12 cellular contexts compared by ENCODE assay signal in genomic region chr17:50211249-50212120, GRCh38. TPM values are rescaled to one million over a fixed set of nuclear protein-coding genes. Genes with fewer than 3 reads are reported as not detected.
A peak's percentile ranks its signal among the peaks of the same experiment; 100 is the strongest.
DNase-seq lines count a peak whose midpoint lies in the region; ATAC-seq and TF ChIP-seq lines count a peak whose summit lies in the region.
"Had no signal": no experiment of that assay in that cellular context is flagged by ENCODE, and none has a peak within 500 bp of the region (broad histone marks: within the 10 kb centered on the region; RNA-seq: fewer than 3 reads in every experiment).

No MANE protein-coding gene starts in this region.

- intact Hi-C loops in Right ventricle myocardium superior (cut with DNase I) (no loop called here), prostate gland (cut with DNase I) (no loop called here)

- H3K4me1 ChIP-seq in prostate gland (replicated peaks): no peaks in the 10 kb centered on the region

- peak overlapping the region; percentile 69 to 73 for H3K27ac ChIP-seq in prostate gland

- DNase-seq in EH (ENCODE audit: low read depth) (peak; percentile 90), WTC11 (ENCODE audit: low spot score) (no peak), Right ventricle myocardium superior (no peak), prostate gland (ENCODE audit: low spot score) (no peak), NCI-H526 (lab: John Stamatoyannopoulos, UW) (no peak), SKM-1 (lab: John Stamatoyannopoulos, UW; ENCODE audit: unreplicated experiment) (no peak), DMS53 (lab: John Stamatoyannopoulos, UW) (no peak), DMS114 treated with DMSO at 0.1 percent for 48 hours (lab: John Stamatoyannopoulos, UW; ENCODE audit: unreplicated experiment) (no peak)
- DNase-seq: CD8-positive, alpha-beta memory T cell; effector memory CD8-positive, alpha-beta T cell; NCI-H2107 had no signal

- ATAC-seq in WTC11 (no peak), Right ventricle myocardium superior (ENCODE audit: poor library complexity) (peak; percentile 22)
- ATAC-seq: effector memory CD8-positive, alpha-beta T cell had no signal

- H3K9me3 Mint-ChIP-seq in WTC11: no peaks in the 10 kb centered on the region
- H3K9me3 Mint-ChIP-seq: activated T-helper 2 cell treated with anti-CD3 and anti-CD28 coated beads, Interferon-gamma antibody, Interleukin-2, Interleukin-4, amounts not matched to agents 10 μg/mL and 5 μg/mL and 100 μg/mL, durations not matched to agents 14 hours and 24 hours and 36 hours; CD8-positive, alpha-beta memory T cell; effector memory CD8-positive, alpha-beta T cell had no signal

- no peak overlapping the region for H3K4me3 ChIP-seq in prostate gland

- H3K4me1 Mint-ChIP-seq in WTC11: peaks cover 66% of the 10 kb centered on the region

- TF ChIP-seq CTCF in WTC11 (IDR thresholded peaks at IDR 0.05) (no peak), prostate gland (IDR thresholded peaks at IDR 0.05) (no peak)

- no peaks in the 10 kb centered on the region for H3K27me3 ChIP-seq in prostate gland (replicated peaks; ENCODE audit: insufficient read depth)

- H3K27ac Mint-ChIP-seq in WTC11: peak overlapping the region; percentile 47; the same call in 1 of the 2 replicates
- H3K27ac Mint-ChIP-seq: activated T-helper 2 cell treated with anti-CD3 and anti-CD28 coated beads, Interferon-gamma antibody, Interleukin-2, Interleukin-4, amounts not matched to agents 10 μg/mL and 5 μg/mL and 100 μg/mL, durations not matched to agents 14 hours and 24 hours and 36 hours; effector memory CD8-positive, alpha-beta T cell had no signal

- no peak for TF ChIP-seq POLR2A in prostate gland (IDR thresholded peaks at IDR 0.05)

- 60% methylated on average over 9 of the region's 9 CpGs for WGBS in prostate gland

- H3K36me3 ChIP-seq in prostate gland: no peaks in the 10 kb centered on the region

- no peaks in the 10 kb centered on the region for H3K36me3 Mint-ChIP-seq in WTC11

- no peaks in the 10 kb centered on the region for H3K9me3 ChIP-seq in prostate gland

- peaks cover 15% of the 10 kb centered on the region for H3K27me3 Mint-ChIP-seq in WTC11 (ENCODE audit: low read depth)

- no peak overlapping the region for H3K4me3 Mint-ChIP-seq in WTC11
- H3K4me3 Mint-ChIP-seq: CD8-positive, alpha-beta memory T cell; effector memory CD8-positive, alpha-beta T cell had no signal

- CTCF ChIA-PET in WTC11 (lab: Charles Lee): interaction anchor here (0.9 to 15.3 kb wide), 11 partner anchors 10 to 186 kb away, joined by 4 to 514 read pairs (median 8); partner anchors contain the start of genes COL1A1, LRRC59, PDK2 and TMEM92

- POLR2A ChIA-PET in WTC11 (lab: Charles Lee): interaction anchor here (4.3 kb wide), 1 partner anchor 11 kb away, joined by 15 read pairs; the partner anchor contains the start of gene COL1A1

TF ChIP-seq in WTC11, 78 proteins besides CTCF, POLR2A, EP300 and RAD21:
- TF ChIP-seq, protein P1, sequence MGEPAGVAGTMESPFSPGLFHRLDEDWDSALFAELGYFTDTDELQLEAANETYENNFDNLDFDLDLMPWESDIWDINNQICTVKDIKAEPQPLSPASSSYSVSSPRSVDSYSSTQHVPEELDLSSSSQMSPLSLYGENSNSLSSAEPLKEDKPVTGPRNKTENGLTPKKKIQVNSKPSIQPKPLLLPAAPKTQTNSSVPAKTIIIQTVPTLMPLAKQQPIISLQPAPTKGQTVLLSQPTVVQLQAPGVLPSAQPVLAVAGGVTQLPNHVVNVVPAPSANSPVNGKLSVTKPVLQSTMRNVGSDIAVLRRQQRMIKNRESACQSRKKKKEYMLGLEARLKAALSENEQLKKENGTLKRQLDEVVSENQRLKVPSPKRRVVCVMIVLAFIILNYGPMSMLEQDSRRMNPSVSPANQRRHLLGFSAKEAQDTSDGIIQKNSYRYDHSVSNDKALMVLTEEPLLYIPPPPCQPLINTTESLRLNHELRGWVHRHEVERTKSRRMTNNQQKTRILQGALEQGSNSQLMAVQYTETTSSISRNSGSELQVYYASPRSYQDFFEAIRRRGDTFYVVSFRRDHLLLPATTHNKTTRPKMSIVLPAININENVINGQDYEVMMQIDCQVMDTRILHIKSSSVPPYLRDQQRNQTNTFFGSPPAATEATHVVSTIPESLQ (CRISPR knock-in tag; IDR thresholded peaks at IDR 0.05): no peak
- TF ChIP-seq, protein P2, sequence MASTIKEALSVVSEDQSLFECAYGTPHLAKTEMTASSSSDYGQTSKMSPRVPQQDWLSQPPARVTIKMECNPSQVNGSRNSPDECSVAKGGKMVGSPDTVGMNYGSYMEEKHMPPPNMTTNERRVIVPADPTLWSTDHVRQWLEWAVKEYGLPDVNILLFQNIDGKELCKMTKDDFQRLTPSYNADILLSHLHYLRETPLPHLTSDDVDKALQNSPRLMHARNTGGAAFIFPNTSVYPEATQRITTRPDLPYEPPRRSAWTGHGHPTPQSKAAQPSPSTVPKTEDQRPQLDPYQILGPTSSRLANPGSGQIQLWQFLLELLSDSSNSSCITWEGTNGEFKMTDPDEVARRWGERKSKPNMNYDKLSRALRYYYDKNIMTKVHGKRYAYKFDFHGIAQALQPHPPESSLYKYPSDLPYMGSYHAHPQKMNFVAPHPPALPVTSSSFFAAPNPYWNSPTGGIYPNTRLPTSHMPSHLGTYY (CRISPR knock-in tag; IDR thresholded peaks at IDR 0.05): no peak
- TF ChIP-seq SOX15 (CRISPR knock-in tag; IDR thresholded peaks at IDR 0.05) (no peak), FOXP4 (CRISPR knock-in tag; IDR thresholded peaks at IDR 0.05) (no peak), CREB1 (CRISPR knock-in tag; IDR thresholded peaks at IDR 0.05) (no peak), IRF2 (CRISPR knock-in tag; IDR thresholded peaks at IDR 0.05; ENCODE audit: borderline replicate concordance, low read depth) (no peak), NR2C2 (CRISPR knock-in tag; IDR thresholded peaks at IDR 0.05) (no peak), TEAD1 (CRISPR knock-in tag; IDR thresholded peaks at IDR 0.05) (no peak)
- TF ChIP-seq, protein P3, sequence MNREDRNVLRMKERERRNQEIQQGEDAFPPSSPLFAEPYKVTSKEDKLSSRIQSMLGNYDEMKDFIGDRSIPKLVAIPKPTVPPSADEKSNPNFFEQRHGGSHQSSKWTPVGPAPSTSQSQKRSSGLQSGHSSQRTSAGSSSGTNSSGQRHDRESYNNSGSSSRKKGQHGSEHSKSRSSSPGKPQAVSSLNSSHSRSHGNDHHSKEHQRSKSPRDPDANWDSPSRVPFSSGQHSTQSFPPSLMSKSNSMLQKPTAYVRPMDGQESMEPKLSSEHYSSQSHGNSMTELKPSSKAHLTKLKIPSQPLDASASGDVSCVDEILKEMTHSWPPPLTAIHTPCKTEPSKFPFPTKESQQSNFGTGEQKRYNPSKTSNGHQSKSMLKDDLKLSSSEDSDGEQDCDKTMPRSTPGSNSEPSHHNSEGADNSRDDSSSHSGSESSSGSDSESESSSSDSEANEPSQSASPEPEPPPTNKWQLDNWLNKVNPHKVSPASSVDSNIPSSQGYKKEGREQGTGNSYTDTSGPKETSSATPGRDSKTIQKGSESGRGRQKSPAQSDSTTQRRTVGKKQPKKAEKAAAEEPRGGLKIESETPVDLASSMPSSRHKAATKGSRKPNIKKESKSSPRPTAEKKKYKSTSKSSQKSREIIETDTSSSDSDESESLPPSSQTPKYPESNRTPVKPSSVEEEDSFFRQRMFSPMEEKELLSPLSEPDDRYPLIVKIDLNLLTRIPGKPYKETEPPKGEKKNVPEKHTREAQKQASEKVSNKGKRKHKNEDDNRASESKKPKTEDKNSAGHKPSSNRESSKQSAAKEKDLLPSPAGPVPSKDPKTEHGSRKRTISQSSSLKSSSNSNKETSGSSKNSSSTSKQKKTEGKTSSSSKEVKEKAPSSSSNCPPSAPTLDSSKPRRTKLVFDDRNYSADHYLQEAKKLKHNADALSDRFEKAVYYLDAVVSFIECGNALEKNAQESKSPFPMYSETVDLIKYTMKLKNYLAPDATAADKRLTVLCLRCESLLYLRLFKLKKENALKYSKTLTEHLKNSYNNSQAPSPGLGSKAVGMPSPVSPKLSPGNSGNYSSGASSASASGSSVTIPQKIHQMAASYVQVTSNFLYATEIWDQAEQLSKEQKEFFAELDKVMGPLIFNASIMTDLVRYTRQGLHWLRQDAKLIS (CRISPR knock-in tag; IDR thresholded peaks at IDR 0.05; ENCODE audit: borderline replicate concordance): no peak
- TF ChIP-seq, protein P4, sequence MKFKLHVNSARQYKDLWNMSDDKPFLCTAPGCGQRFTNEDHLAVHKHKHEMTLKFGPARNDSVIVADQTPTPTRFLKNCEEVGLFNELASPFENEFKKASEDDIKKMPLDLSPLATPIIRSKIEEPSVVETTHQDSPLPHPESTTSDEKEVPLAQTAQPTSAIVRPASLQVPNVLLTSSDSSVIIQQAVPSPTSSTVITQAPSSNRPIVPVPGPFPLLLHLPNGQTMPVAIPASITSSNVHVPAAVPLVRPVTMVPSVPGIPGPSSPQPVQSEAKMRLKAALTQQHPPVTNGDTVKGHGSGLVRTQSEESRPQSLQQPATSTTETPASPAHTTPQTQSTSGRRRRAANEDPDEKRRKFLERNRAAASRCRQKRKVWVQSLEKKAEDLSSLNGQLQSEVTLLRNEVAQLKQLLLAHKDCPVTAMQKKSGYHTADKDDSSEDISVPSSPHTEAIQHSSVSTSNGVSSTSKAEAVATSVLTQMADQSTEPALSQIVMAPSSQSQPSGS (CRISPR knock-in tag; IDR thresholded peaks at IDR 0.05; ENCODE audit: borderline replicate concordance, low read depth): no peak
TF ChIP-seq in WTC11: peak in this region for 0.

RNA-seq across cellular contexts. Expression of gene COL1A1, which starts 10.1 kb away (rescaled TPM):
- total RNA-seq in WTC11 (2021) (46.1 to 52.1 TPM (median 50.4 TPM) in 3 replicates), Right ventricle myocardium superior (28.1 TPM), prostate gland (10 to 100 TPM; 21.5 to 81.0 TPM)

RNA-seq across cellular contexts. Expression of gene SGCA, which starts 45.7 kb away (rescaled TPM):
- 0.39 to 1.0 TPM in 2 of 3 replicates, not detected in the other for total RNA-seq in WTC11 (2021)
- 135 TPM for total RNA-seq in Right ventricle myocardium superior
- 10 to 100 TPM; 13.9 to 19.4 TPM for total RNA-seq in prostate gland
